Comparison of ENCODE assay signal across 8 cellular contexts in the genomic region with DNA sequence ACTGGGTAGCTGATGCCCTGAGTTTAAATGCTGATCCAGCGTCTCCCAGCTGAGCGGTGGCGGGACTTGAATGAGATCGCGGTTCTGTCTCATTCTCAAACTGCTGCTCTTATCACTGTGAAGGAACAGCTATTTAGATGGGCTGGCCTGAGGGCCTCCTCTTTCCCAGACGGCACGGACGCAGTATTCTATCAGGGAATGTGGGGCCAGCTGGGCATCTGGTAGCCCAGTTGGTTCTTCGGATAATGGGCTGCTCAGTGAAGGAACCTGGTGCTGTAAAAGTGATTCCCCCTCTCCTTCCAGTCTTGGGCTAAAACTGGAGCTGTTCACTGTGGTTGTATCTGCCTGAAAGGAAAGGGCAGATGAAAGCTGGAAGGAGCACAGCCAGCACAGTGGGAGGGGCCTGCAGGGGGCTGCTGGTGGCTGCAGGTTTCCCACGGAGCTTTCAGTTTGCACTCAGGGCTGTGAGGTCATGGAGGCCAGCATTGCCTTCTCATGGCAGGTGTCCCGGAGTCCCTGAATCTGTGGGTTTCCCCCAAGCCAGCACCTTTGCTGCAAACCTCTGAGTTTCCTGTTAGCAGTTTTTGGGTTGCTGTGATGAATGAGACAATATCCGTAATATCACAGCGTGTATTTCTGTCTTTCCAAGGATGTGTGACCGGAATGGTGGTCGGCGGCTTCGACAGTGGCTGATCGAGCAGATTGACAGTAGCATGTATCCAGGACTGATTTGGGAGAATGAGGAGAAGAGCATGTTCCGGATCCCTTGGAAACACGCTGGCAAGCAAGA. TPM values are rescaled to one million over a fixed set of nuclear protein-coding genes. Genes with fewer than 3 reads are reported as not detected.
A peak's percentile ranks its signal among the peaks of the same experiment; 100 is the strongest.
DNase-seq lines count a peak whose midpoint lies in the region; ATAC-seq and TF ChIP-seq lines count a peak whose summit lies in the region.

No MANE protein-coding gene starts in this region.

- H3K27me3 Mint-ChIP-seq in CD4-positive, alpha-beta T cell, result peaks cover 31% of the 10 kb centered on the region
- peaks cover 22% of the 10 kb centered on the region for H3K27me3 Mint-ChIP-seq in glutamatergic neuron (ENCODE audit: unreplicated experiment)

- peak; percentile 73 for ATAC-seq in CD4-positive, alpha-beta T cell (ENCODE audit: poor library complexity)
- peak; percentile 24 for ATAC-seq in GM19468 (IDR thresholded peaks at IDR 0.05; ENCODE audit: extremely low read depth, unreplicated experiment)
- peak; percentile 48 for ATAC-seq in HG03565 (IDR thresholded peaks at IDR 0.05; ENCODE audit: unreplicated experiment)

- peak in 8 of 10 experiments; percentile 4 to 44 (median 16) for DNase-seq in CD4-positive, alpha-beta T cell
- DNase-seq in activated gamma-delta T cell treated with anti-CD3 and anti-CD28 coated beads, Interleukin-2, amount 50 U/mL, for 16 hours (ENCODE audit: low read depth), result peak; percentile 49
- DNase-seq in stimulated activated CD8-positive, alpha-beta memory T cell treated with anti-CD3 and anti-CD28 coated beads, Interleukin-15, amount 100 ng/mL, for 48 hours (ENCODE audit: low read depth in 2 of 2), result peak; percentile 43 to 69
- DNase-seq in glutamatergic neuron (no peak), COLO829 (ENCODE audit: low spot score) (no peak), dermis blood vessel endothelial cell (no peak)

- TF ChIP-seq CTCF in CD4-positive, alpha-beta T cell (IDR thresholded peaks at IDR 0.05), result no peak
- no peak for TF ChIP-seq CTCF in glutamatergic neuron (IDR thresholded peaks at IDR 0.05; ENCODE audit: partially characterized antibody, unreplicated experiment)

- no peaks in the 10 kb centered on the region for H3K9me3 Mint-ChIP-seq in CD4-positive, alpha-beta T cell
- H3K9me3 Mint-ChIP-seq in glutamatergic neuron (ENCODE audit: unreplicated experiment), result peaks cover 7% of the 10 kb centered on the region

- peak overlapping the region; percentile 91 for H3K4me3 Mint-ChIP-seq in CD4-positive, alpha-beta T cell
- H3K4me3 Mint-ChIP-seq in glutamatergic neuron (ENCODE audit: unreplicated experiment), result no peak overlapping the region

- CTCF ChIA-PET in CD4-positive, alpha-beta T cell (lab: Charles Lee), result interaction anchor here (1.2 to 1.3 kb wide), 2 partner anchors 34 to 113 kb away, joined by 3 read pairs; no protein-coding TSS in a partner anchor

- no peaks in the 10 kb centered on the region for H3K36me3 Mint-ChIP-seq in CD4-positive, alpha-beta T cell (ENCODE audit: low read depth)
- peaks cover 19% of the 10 kb centered on the region for H3K36me3 Mint-ChIP-seq in glutamatergic neuron (ENCODE audit: unreplicated experiment)

- intact Hi-C loops in CD4-positive, alpha-beta T cell (cut with DNase I, micrococcal nuclease), result loop anchor here in 1 of 2 experiments (1.0 kb wide), 1 partner anchor 34 kb away; no protein-coding TSS in a partner anchor

- H3K27me3 ChIP-seq in CD4-positive, alpha-beta T cell (ENCODE audit: control insufficient read depth, insufficient read depth, low read length), result no peaks in the 10 kb centered on the region

- no peak overlapping the region for H3K27ac ChIP-seq in CD4-positive, alpha-beta T cell (ENCODE audit: low read depth, low read length)

- peaks cover 49% of the 10 kb centered on the region for H3K4me1 Mint-ChIP-seq in CD4-positive, alpha-beta T cell (ENCODE audit: low read depth)
- peaks cover 27% of the 10 kb centered on the region for H3K4me1 Mint-ChIP-seq in glutamatergic neuron (ENCODE audit: low read depth, unreplicated experiment)

- peak overlapping the region; percentile 71 for H3K27ac Mint-ChIP-seq in CD4-positive, alpha-beta T cell
- H3K27ac Mint-ChIP-seq in glutamatergic neuron (ENCODE audit: unreplicated experiment), result no peak overlapping the region

- H3K9me3 ChIP-seq in CD4-positive, alpha-beta T cell (ENCODE audit: control insufficient read depth, low read length), result no peaks in the 10 kb centered on the region

- POLR2A ChIA-PET in CD4-positive, alpha-beta T cell (lab: Charles Lee), result interaction anchor here (1.3 to 1.6 kb wide), 2 partner anchors 32 to 34 kb away, joined by 5 to 9 read pairs; no protein-coding TSS in a partner anchor

RNA-seq across cellular contexts. Expression of a gene that starts 3.6 kb away (rescaled TPM):
- 10 to 100 TPM; 11.3 to 13.2 TPM for total RNA-seq in CD4-positive, alpha-beta T cell
- total RNA-seq in glutamatergic neuron (ENCODE audit: unreplicated experiment), result 1.0 TPM
- 2.4 and 25.9 TPM in 2 replicates for total RNA-seq in dermis blood vessel endothelial cell

Comparison
In these comparisons a context has a peak if more than half of its experiments do, and no peak if none do; other contexts are left out.
1. DNase-seq: peak in CD4-positive, alpha-beta T cell (8 of 10), activated gamma-delta T cell treated with anti-CD3 and anti-CD28 coated beads, Interleukin-2, amount 50 U/mL, for 16 hours (single experiment) and stimulated activated CD8-positive, alpha-beta memory T cell treated with anti-CD3 and anti-CD28 coated beads, Interleukin-15, amount 100 ng/mL, for 48 hours (2 of 2); none in glutamatergic neuron (single experiment), COLO829 (single experiment) and dermis blood vessel endothelial cell (single experiment).
2. Peak in every context shown above with its lines, with median percentiles within 50 percentile points of each other: ATAC-seq.